In the genomic region with DNA sequence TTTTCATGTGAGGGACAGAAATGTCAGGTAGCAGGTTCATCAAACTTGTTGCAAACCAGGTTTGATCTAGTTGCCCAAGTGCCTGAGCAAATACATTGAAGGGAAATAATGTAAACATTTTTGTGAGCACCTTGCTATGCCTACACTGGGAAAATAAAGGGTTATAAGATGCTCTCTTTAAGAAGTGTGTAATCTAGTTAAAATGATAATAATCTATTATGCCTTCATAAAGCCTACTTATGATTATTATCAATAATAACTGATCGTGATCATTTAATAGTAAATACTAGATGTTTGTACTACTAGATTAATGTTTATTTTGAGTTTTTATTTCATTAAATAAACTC, we compare ENCODE assay signal across 23 cellular contexts. TPM values are rescaled to one million over a fixed set of nuclear protein-coding genes. Genes with fewer than 3 reads are reported as not detected.
DNase-seq lines count a peak whose midpoint lies in the region; ATAC-seq and TF ChIP-seq lines count a peak whose summit lies in the region.
"Had no signal": no experiment of that assay in that cellular context is flagged by ENCODE, and none has a peak within 500 bp of the region (broad histone marks: within the 10 kb centered on the region; RNA-seq: fewer than 3 reads in every experiment).

No MANE protein-coding gene starts in this region.

- no peaks in the 10 kb centered on the region for H3K36me3 Mint-ChIP-seq in WTC11
- H3K36me3 Mint-ChIP-seq in naive thymus-derived CD8-positive, alpha-beta T cell = peaks cover 0 to 5% (median 3%) of the 10 kb centered on the region in 3 donors

- ATAC-seq in WTC11 = no peak
- ATAC-seq in naive thymus-derived CD8-positive, alpha-beta T cell = no peak
- ATAC-seq: A549, GM12878 had no signal

- H3K27me3 ChIP-seq in layer of hippocampus (ENCODE audit: control insufficient read depth, insufficient read depth, low read length) = no peaks in the 10 kb centered on the region
- H3K27me3 ChIP-seq: Peyer's patch had no signal

- peaks cover 41% of the 10 kb centered on the region for H3K27me3 Mint-ChIP-seq in WTC11 (ENCODE audit: low read depth)
- peaks cover 35 to 73% (median 43%) of the 10 kb centered on the region in 5 donors for H3K27me3 Mint-ChIP-seq in naive thymus-derived CD8-positive, alpha-beta T cell

- CTCF ChIA-PET in WTC11 (lab: Charles Lee) = interaction anchor here (0.6 kb wide), 1 partner anchor 248 kb away, joined by 3 read pairs; no protein-coding TSS in a partner anchor

- peak overlapping the region; percentile 45; the same call in 1 of the 2 replicates for H3K4me3 Mint-ChIP-seq in WTC11
- peak overlapping the region in 3 of 10 donors; percentile 5 to 29 (median 25) for H3K4me3 Mint-ChIP-seq in naive thymus-derived CD8-positive, alpha-beta T cell

- POLR2A ChIA-PET in WTC11 (lab: Charles Lee) = no interaction called here
- POLR2A ChIA-PET in naive thymus-derived CD8-positive, alpha-beta T cell (lab: Charles Lee) = no interaction called here

- H3K27ac ChIP-seq in layer of hippocampus (ENCODE audit: low read depth, low read length) (peak overlapping the region; percentile 97), temporal lobe (ENCODE audit: low read depth, low read length) (peak overlapping the region; percentile 93)
- H3K27ac ChIP-seq: A549, SJSA1 had no signal

- H3K9me3 Mint-ChIP-seq in WTC11 = no peaks in the 10 kb centered on the region
- H3K9me3 Mint-ChIP-seq in naive thymus-derived CD8-positive, alpha-beta T cell = peaks cover 0 to 2% (median 0%) of the 10 kb centered on the region in 9 donors

- DNase-seq in NCI-H510A treated with DMSO at 0.1 percent for 48 hours (lab: John Stamatoyannopoulos, UW) (peak; percentile 7), NCI-H510A (lab: John Stamatoyannopoulos, UW) (no peak), WTC11 (ENCODE audit: low spot score) (no peak), COLO668 (lab: John Stamatoyannopoulos, UW; ENCODE audit: unreplicated experiment) (no peak), NCI-H2171 treated with DMSO at 0.1 percent for 48 hours (lab: John Stamatoyannopoulos, UW) (no peak)
- DNase-seq in naive thymus-derived CD8-positive, alpha-beta T cell = no peak
- DNase-seq: C1 segment of cervical spinal cord, EL, HCEC 1CT, Karpas-422, MM.1S, NCI-H1092, NCI-H1436 treated with DMSO at 0.1 percent for 48 hours, NCI-H2029, NCI-H2171, NCI-H446, Peyer's patch had no signal

- H3K27ac Mint-ChIP-seq in WTC11 = no peak overlapping the region
- H3K27ac Mint-ChIP-seq in naive thymus-derived CD8-positive, alpha-beta T cell = no peak overlapping the region
- H3K27ac Mint-ChIP-seq: IgD-negative memory B cell had no signal

- no peak for TF ChIP-seq CTCF in WTC11 (IDR thresholded peaks at IDR 0.05)

- H3K4me1 Mint-ChIP-seq in WTC11 = peaks cover 27% of the 10 kb centered on the region
- H3K4me1 Mint-ChIP-seq in naive thymus-derived CD8-positive, alpha-beta T cell = peaks cover 6 to 16% (median 12%) of the 10 kb centered on the region in 4 donors

TF ChIP-seq in WTC11, 78 proteins besides CTCF, POLR2A, EP300 and RAD21:
- TF ChIP-seq MYBL2 (CRISPR knock-in tag; IDR thresholded peaks at IDR 0.05) (no peak), TEAD4 (CRISPR knock-in tag; IDR thresholded peaks at IDR 0.05) (no peak), NFYB (CRISPR knock-in tag; conservative IDR thresholded peaks at IDR 0.05; ENCODE audit: low read depth) (no peak), CREB1 (CRISPR knock-in tag; IDR thresholded peaks at IDR 0.05) (no peak), ELF4 (CRISPR knock-in tag; IDR thresholded peaks at IDR 0.05; ENCODE audit: low read depth) (no peak), NFE2L1 (CRISPR knock-in tag; IDR thresholded peaks at IDR 0.05) (no peak), RELA (CRISPR knock-in tag; IDR thresholded peaks at IDR 0.05; ENCODE audit: borderline replicate concordance) (no peak)
- TF ChIP-seq, protein P1, sequence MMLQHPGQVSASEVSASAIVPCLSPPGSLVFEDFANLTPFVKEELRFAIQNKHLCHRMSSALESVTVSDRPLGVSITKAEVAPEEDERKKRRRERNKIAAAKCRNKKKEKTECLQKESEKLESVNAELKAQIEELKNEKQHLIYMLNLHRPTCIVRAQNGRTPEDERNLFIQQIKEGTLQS (CRISPR knock-in tag; conservative IDR thresholded peaks at IDR 0.05) = no peak
- TF ChIP-seq, protein P2, sequence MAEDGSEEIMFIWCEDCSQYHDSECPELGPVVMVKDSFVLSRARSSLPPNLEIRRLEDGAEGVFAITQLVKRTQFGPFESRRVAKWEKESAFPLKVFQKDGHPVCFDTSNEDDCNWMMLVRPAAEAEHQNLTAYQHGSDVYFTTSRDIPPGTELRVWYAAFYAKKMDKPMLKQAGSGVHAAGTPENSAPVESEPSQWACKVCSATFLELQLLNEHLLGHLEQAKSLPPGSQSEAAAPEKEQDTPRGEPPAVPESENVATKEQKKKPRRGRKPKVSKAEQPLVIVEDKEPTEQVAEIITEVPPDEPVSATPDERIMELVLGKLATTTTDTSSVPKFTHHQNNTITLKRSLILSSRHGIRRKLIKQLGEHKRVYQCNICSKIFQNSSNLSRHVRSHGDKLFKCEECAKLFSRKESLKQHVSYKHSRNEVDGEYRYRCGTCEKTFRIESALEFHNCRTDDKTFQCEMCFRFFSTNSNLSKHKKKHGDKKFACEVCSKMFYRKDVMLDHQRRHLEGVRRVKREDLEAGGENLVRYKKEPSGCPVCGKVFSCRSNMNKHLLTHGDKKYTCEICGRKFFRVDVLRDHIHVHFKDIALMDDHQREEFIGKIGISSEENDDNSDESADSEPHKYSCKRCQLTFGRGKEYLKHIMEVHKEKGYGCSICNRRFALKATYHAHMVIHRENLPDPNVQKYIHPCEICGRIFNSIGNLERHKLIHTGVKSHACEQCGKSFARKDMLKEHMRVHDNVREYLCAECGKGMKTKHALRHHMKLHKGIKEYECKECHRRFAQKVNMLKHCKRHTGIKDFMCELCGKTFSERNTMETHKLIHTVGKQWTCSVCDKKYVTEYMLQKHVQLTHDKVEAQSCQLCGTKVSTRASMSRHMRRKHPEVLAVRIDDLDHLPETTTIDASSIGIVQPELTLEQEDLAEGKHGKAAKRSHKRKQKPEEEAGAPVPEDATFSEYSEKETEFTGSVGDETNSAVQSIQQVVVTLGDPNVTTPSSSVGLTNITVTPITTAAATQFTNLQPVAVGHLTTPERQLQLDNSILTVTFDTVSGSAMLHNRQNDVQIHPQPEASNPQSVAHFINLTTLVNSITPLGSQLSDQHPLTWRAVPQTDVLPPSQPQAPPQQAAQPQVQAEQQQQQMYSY (CRISPR knock-in tag; IDR thresholded peaks at IDR 0.05) = no peak
- TF ChIP-seq, protein P3, sequence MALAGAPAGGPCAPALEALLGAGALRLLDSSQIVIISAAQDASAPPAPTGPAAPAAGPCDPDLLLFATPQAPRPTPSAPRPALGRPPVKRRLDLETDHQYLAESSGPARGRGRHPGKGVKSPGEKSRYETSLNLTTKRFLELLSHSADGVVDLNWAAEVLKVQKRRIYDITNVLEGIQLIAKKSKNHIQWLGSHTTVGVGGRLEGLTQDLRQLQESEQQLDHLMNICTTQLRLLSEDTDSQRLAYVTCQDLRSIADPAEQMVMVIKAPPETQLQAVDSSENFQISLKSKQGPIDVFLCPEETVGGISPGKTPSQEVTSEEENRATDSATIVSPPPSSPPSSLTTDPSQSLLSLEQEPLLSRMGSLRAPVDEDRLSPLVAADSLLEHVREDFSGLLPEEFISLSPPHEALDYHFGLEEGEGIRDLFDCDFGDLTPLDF (CRISPR knock-in tag; IDR thresholded peaks at IDR 0.05) = no peak
- TF ChIP-seq, protein P4, sequence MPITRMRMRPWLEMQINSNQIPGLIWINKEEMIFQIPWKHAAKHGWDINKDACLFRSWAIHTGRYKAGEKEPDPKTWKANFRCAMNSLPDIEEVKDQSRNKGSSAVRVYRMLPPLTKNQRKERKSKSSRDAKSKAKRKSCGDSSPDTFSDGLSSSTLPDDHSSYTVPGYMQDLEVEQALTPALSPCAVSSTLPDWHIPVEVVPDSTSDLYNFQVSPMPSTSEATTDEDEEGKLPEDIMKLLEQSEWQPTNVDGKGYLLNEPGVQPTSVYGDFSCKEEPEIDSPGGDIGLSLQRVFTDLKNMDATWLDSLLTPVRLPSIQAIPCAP (CRISPR knock-in tag; IDR thresholded peaks at IDR 0.05) = no peak

RNA-seq across cellular contexts. Expression of a gene that starts 1.9 kb away (rescaled TPM):
- 0.27 to 0.74 TPM (median 0.41 TPM) in 3 replicates for total RNA-seq in WTC11 (2021)
- 0.74 TPM for total RNA-seq in temporal lobe
- not detected for total RNA-seq in naive thymus-derived CD8-positive, alpha-beta T cell
- not detected for polyA plus RNA-seq in naive thymus-derived CD8-positive, alpha-beta T cell
- total RNA-seq: GM12878, SJSA1 had no signal
- polyA plus RNA-seq: A549, GM12878, IgD-negative memory B cell had no signal
